33 cellular contexts compared by ENCODE assay signal in genomic region chr19:32303193-32303592, GRCh38.
"Had no signal": no experiment of that assay in that cellular context is flagged by ENCODE, and none has a peak within 500 bp of the region (broad histone marks: within the 10 kb centered on the region; RNA-seq: fewer than 3 reads in every experiment).

No MANE protein-coding gene starts in this region.

- H3K27me3 ChIP-seq: adrenal gland, ascending aorta, body of pancreas, brain microvascular endothelial cell, cardiac muscle cell had no signal

- H3K4me3 ChIP-seq: adrenal gland, ascending aorta, body of pancreas, breast epithelium, cardiac muscle cell had no signal

- H3K36me3 ChIP-seq: adrenal gland, ascending aorta, brain microvascular endothelial cell, breast epithelium, cardiac muscle cell had no signal

- FAIRE-seq: astrocyte, bronchial epithelial cell had no signal

- ATAC-seq: activated naive CD4-positive, alpha-beta T cell treated with anti-CD3 and anti-CD28 coated beads, Interleukin-2, amount 50 U/mL, for 72 hours; activated naive CD8-positive, alpha-beta T cell treated with anti-CD3 and anti-CD28 coated beads, Interleukin-2, amount 50 U/mL, for 24 hours; activated T-cell treated with anti-CD3 and anti-CD28 coated beads, Interleukin-2, amount 50 U/mL, for 4 hours; activated T-cell treated with anti-CD3 and anti-CD28 coated beads, Interleukin-2, amount 50 U/mL, for 72 hours; activated T-helper 17 cell treated with anti-CD3 and anti-CD28 coated beads, Interleukin-2, amount 50 U/mL, for 72 hours; body of pancreas had no signal

- H3K27ac ChIP-seq: adrenal gland, ascending aorta, body of pancreas, brain microvascular endothelial cell, breast epithelium, cardiac muscle cell had no signal

- H3K9me3 ChIP-seq: body of pancreas had no signal

- DNase-seq: activated effector memory CD4-positive, alpha-beta T cell treated with anti-CD3 and anti-CD28 coated beads, Interleukin-2, amount 50 U/mL, for 16 hours; activated effector memory CD4-positive, alpha-beta T cell treated with Interleukin-2 at 50 U/mL for 16 hours; activated gamma-delta T cell; activated gamma-delta T cell treated with Interleukin-2 at 50 U/mL for 16 hours; activated naive CD4-positive, alpha-beta T cell; activated naive CD4-positive, alpha-beta T cell treated with anti-CD3 and anti-CD28 coated beads for 36 hours; activated naive CD4-positive, alpha-beta T cell treated with anti-CD3 and anti-CD28 coated beads, Interleukin-2, amount 10 ng/mL, durations not matched to agents 7 days and 5 days; activated naive CD4-positive, alpha-beta T cell treated with anti-CD3 and anti-CD28 coated beads, Interleukin-2, amount 50 U/mL, for 16 hours; activated naive CD4-positive, alpha-beta T cell treated with Interleukin-2 at 50 U/mL for 16 hours; activated naive CD8-positive, alpha-beta T cell treated with anti-CD3 and anti-CD28 coated beads for 36 hours; activated naive CD8-positive, alpha-beta T cell treated with anti-CD3 and anti-CD28 coated beads, Interleukin-2, amount 10 ng/mL, durations not matched to agents 7 days and 5 days; activated naive CD8-positive, alpha-beta T cell treated with anti-CD3 and anti-CD28 coated beads, Interleukin-2, amount 50 U/mL, for 24 hours; activated T-cell treated with anti-CD3 and anti-CD28 coated beads, Interleukin-2, amount 50 U/mL, for 24 hours; activated T-cell treated with anti-CD3 and anti-CD28 coated beads, Interleukin-2, amount 50 U/mL, for 4 hours; activated T-cell treated with anti-CD3 and anti-CD28 coated beads, Interleukin-2, amount 50 U/mL, for 48 hours; activated T-cell treated with anti-CD3 and anti-CD28 coated beads, Interleukin-2, amount 50 U/mL, for 72 hours; adrenal gland; amniotic stem cell; amygdala; anterior cingulate cortex; aorta; body of pancreas; brain microvascular endothelial cell; caudate nucleus; central memory CD4-positive, alpha-beta T cell; cerebellar nuclear complex had no signal

- H3K4me1 ChIP-seq: adrenal gland, ascending aorta, body of pancreas, breast epithelium had no signal
